Comparison of ENCODE assay signal across 1 cellular context in genomic region chr15:53830707-53831386, GRCh38.
TF ChIP-seq lines count a peak whose summit lies in the region.

No MANE protein-coding gene starts in this region.

TF ChIP-seq in HepG2, 621 proteins besides CTCF, POLR2A, EP300 and RAD21 (continued from another document):
- TF ChIP-seq ATF6 (CRISPR knock-in tag; conservative IDR thresholded peaks at IDR 0.05) = no peak
- TF ChIP-seq, protein P1, sequence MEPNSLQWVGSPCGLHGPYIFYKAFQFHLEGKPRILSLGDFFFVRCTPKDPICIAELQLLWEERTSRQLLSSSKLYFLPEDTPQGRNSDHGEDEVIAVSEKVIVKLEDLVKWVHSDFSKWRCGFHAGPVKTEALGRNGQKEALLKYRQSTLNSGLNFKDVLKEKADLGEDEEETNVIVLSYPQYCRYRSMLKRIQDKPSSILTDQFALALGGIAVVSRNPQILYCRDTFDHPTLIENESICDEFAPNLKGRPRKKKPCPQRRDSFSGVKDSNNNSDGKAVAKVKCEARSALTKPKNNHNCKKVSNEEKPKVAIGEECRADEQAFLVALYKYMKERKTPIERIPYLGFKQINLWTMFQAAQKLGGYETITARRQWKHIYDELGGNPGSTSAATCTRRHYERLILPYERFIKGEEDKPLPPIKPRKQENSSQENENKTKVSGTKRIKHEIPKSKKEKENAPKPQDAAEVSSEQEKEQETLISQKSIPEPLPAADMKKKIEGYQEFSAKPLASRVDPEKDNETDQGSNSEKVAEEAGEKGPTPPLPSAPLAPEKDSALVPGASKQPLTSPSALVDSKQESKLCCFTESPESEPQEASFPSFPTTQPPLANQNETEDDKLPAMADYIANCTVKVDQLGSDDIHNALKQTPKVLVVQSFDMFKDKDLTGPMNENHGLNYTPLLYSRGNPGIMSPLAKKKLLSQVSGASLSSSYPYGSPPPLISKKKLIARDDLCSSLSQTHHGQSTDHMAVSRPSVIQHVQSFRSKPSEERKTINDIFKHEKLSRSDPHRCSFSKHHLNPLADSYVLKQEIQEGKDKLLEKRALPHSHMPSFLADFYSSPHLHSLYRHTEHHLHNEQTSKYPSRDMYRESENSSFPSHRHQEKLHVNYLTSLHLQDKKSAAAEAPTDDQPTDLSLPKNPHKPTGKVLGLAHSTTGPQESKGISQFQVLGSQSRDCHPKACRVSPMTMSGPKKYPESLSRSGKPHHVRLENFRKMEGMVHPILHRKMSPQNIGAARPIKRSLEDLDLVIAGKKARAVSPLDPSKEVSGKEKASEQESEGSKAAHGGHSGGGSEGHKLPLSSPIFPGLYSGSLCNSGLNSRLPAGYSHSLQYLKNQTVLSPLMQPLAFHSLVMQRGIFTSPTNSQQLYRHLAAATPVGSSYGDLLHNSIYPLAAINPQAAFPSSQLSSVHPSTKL (CRISPR knock-in tag; IDR thresholded peaks at IDR 0.05) = peak; percentile 93
TF ChIP-seq in HepG2: peak in this region for 159.
